Comparison of ENCODE assay signal across 15 cellular contexts in genomic region chr20:62377064-62377461, GRCh38. TPM values are rescaled to one million over a fixed set of nuclear protein-coding genes. Genes with fewer than 3 reads are reported as not detected.
DNase-seq lines count a peak whose midpoint lies in the region; ATAC-seq, FAIRE-seq and TF ChIP-seq lines count a peak whose summit lies in the region.
"Had no signal": no experiment of that assay in that cellular context is flagged by ENCODE, and none has a peak within 500 bp of the region (broad histone marks: within the 10 kb centered on the region; RNA-seq: fewer than 3 reads in every experiment).

No MANE protein-coding gene starts in this region.

- no peaks in the 10 kb centered on the region for H3K79me2 ChIP-seq in HepG2 (ENCODE audit: insufficient read depth, low read length)

- CTCF ChIA-PET in HepG2 (lab: Yijun Ruan, JAX; ENCODE audit: low intra/inter-chr PET ratio, low total read pairs) = interaction anchor here (0.9 to 4.8 kb wide), 3 partner anchors 10 to 75 kb away, joined by 3 to 73 read pairs (median 8); partner anchors contain the start of genes ADRM1 and LAMA5

- peaks cover under 1% of the 10 kb centered on the region; the same call in 1 of the 2 replicates for H4K20me1 ChIP-seq in HepG2 (ENCODE audit: insufficient read depth, low read length)

- in situ Hi-C loops in HepG2 (cut with HindIII; ENCODE audit: extremely low pct_ligation_motif_present, low pct_unique_long_range_greater_than_20kb) = no loop called here

- POLR2A ChIA-PET in HepG2 (lab: Yijun Ruan, JAX) = interaction anchor here (2.8 to 5.4 kb wide), 4 partner anchors 10 to 77 kb away, joined by 17 to 95 read pairs (median 64); partner anchors contain the start of genes ADRM1, LAMA5 and RPS21

- ATAC-seq in HepG2 = no peak
- no peak for ATAC-seq in right lobe of liver
- ATAC-seq in natural killer cell treated with Interleukin-12 subunit alpha and Interleukin-12 subunit beta and Interleukin-15 and Interleukin-18, amount 100 ng/mL, for 72 hours = no peak

- H3K4me1 Mint-ChIP-seq in glutamatergic neuron (ENCODE audit: low read depth, unreplicated experiment) (peaks cover 21% of the 10 kb centered on the region), progenitor cell of endocrine pancreas (ENCODE audit: low read depth) (peaks cover 19% of the 10 kb centered on the region)
- H3K4me1 Mint-ChIP-seq in natural killer cell treated with Interleukin-12 subunit alpha and Interleukin-12 subunit beta and Interleukin-15 and Interleukin-18, amount 100 ng/mL, for 72 hours (ENCODE audit: low read depth in 2 of 2) = peaks cover 4 to 5% of the 10 kb centered on the region in 2 donors

- H3K9me3 ChIP-seq in HepG2 (ENCODE audit: low read length) (no peaks in the 10 kb centered on the region), right lobe of liver (no peaks in the 10 kb centered on the region)

- peak overlapping the region; percentile 35 for H3K4me3 Mint-ChIP-seq in glutamatergic neuron (ENCODE audit: unreplicated experiment)
- H3K4me3 Mint-ChIP-seq in progenitor cell of endocrine pancreas (ENCODE audit: low read depth) = no peak overlapping the region
- no peak overlapping the region for H3K4me3 Mint-ChIP-seq in natural killer cell treated with Interleukin-12 subunit alpha and Interleukin-12 subunit beta and Interleukin-15 and Interleukin-18, amount 100 ng/mL, for 72 hours
- H3K4me3 Mint-ChIP-seq: dendritic cell treated with granulocyte-macrophage colony-stimulating factor and Interleukin-4, amounts not matched to agents 40 ng/mL and 50 ng/mL, for 4 days; IgD-negative memory B cell had no signal

- DNase-seq in HepG2 (ENCODE audit: low spot score) = no peak
- no peak for DNase-seq in right lobe of liver
- DNase-seq in glutamatergic neuron = no peak
- no peak for DNase-seq in progenitor cell of endocrine pancreas (ENCODE audit: low spot score, unreplicated experiment)
- no peak for DNase-seq in dedifferentiated amniotic fluid mesenchymal stem cell (ENCODE audit: extremely low spot score)
- no peak for DNase-seq in natural killer cell treated with Interleukin-12 subunit alpha and Interleukin-12 subunit beta and Interleukin-15 and Interleukin-18, amount 100 ng/mL, for 72 hours (ENCODE audit: low spot score)
- DNase-seq in EL = no peak
- no peak for DNase-seq in A172 (ENCODE audit: low spot score)
- DNase-seq: DMS 273 treated with DMSO at 0.1 percent for 48 hours; NCI-H1417 treated with DMSO at 0.1 percent for 48 hours; stimulated activated CD4-positive, alpha-beta T cell treated with anti-CD3 and anti-CD28 coated beads, Interleukin-4, amount 100 ng/mL, for 4 hours; stimulated activated naive CD4-positive, alpha-beta T cell had no signal

- no peak for FAIRE-seq in HepG2 (lab: Jason Lieb, UNC)

- H3K9me3 Mint-ChIP-seq in glutamatergic neuron (ENCODE audit: unreplicated experiment) (peaks cover 10% of the 10 kb centered on the region), progenitor cell of endocrine pancreas (ENCODE audit: low read depth) (peaks cover 4% of the 10 kb centered on the region)
- peaks cover 4% of the 10 kb centered on the region for H3K9me3 Mint-ChIP-seq in natural killer cell treated with Interleukin-12 subunit alpha and Interleukin-12 subunit beta and Interleukin-15 and Interleukin-18, amount 100 ng/mL, for 72 hours

- no peak for TF ChIP-seq EP300 in HepG2 (IDR thresholded peaks at IDR 0.05; ENCODE audit: low read depth in 2 of 2, low read length in 2 of 2)
- no peak for TF ChIP-seq EP300 in HepG2 (CRISPR knock-in tag; IDR thresholded peaks at IDR 0.05; ENCODE audit: borderline replicate concordance)

- H3K4me2 ChIP-seq in HepG2 (ENCODE audit: low read depth, low read length) = peak overlapping the region; percentile 88; the same call in 1 of the 2 replicates

- intact Hi-C loops in HepG2 (cut with micrococcal nuclease; ENCODE audit: unreplicated experiment) (loop anchor here (5.0 to 10.0 kb wide), 2 partner anchors 140 to 418 kb away; partner anchors contain the start of genes MRGBP and OSBPL2), right lobe of liver (cut with DNase I) (loop anchor here (5.0 kb wide), 2 partner anchors 70 to 75 kb away; partner anchors contain the start of gene ADRM1 (in 1 of the 2))

- H3K36me3 Mint-ChIP-seq in glutamatergic neuron (ENCODE audit: unreplicated experiment) (peaks cover 9% of the 10 kb centered on the region), progenitor cell of endocrine pancreas (ENCODE audit: insufficient read depth) (peaks cover 8% of the 10 kb centered on the region)
- peaks cover 6% of the 10 kb centered on the region for H3K36me3 Mint-ChIP-seq in natural killer cell treated with Interleukin-12 subunit alpha and Interleukin-12 subunit beta and Interleukin-15 and Interleukin-18, amount 100 ng/mL, for 72 hours

- H3K27ac ChIP-seq in HepG2 (ENCODE audit: extremely low read length, insufficient read depth, low read length) = peak overlapping the region; percentile 63
- H3K27ac ChIP-seq in right lobe of liver = no peak overlapping the region

- TF ChIP-seq POLR2A in HepG2 (IDR thresholded peaks at IDR 0.05; ENCODE audit: insufficient read depth in 1 of 2, low read depth in 2 of 2, low read length in 2 of 2) (no peak), right lobe of liver (IDR thresholded peaks at IDR 0.05) (no peak)

- peak overlapping the region; percentile 68; the same call in 1 of the 2 replicates for H3K9ac ChIP-seq in HepG2 (ENCODE audit: insufficient read depth, low read depth, low read length)

- no peak overlapping the region for H2AFZ ChIP-seq in HepG2 (ENCODE audit: low read length)

- peak overlapping the region in 1 of 3 experiments; percentile 71; a peak in 1 of 6 replicates for H3K4me3 ChIP-seq in HepG2 (replicated peaks in 1 of 3; ENCODE audit: insufficient read depth in 1 of 3, low read depth in 2 of 3, low read length in 3 of 3)
- no peak overlapping the region for H3K4me3 ChIP-seq in right lobe of liver

- H3K27me3 ChIP-seq in HepG2 (ENCODE audit: control insufficient read depth in 1 of 2, insufficient read depth in 2 of 2, low read length in 2 of 2) = no peaks in the 10 kb centered on the region
- no peaks in the 10 kb centered on the region for H3K27me3 ChIP-seq in right lobe of liver

- peaks cover 11% of the 10 kb centered on the region for H3K27me3 Mint-ChIP-seq in glutamatergic neuron (ENCODE audit: unreplicated experiment)
- no peaks in the 10 kb centered on the region for H3K27me3 Mint-ChIP-seq in progenitor cell of endocrine pancreas
- peaks cover 8 to 10% of the 10 kb centered on the region in 2 donors for H3K27me3 Mint-ChIP-seq in natural killer cell treated with Interleukin-12 subunit alpha and Interleukin-12 subunit beta and Interleukin-15 and Interleukin-18, amount 100 ng/mL, for 72 hours
- H3K27me3 Mint-ChIP-seq: IgD-negative memory B cell had no signal

- WGBS in HepG2 (ENCODE audit: low lambda C conversion rate) = 85% methylated on average over 15 of the region's 17 CpGs
- 84% methylated on average over 6 of the region's 17 CpGs for WGBS in right lobe of liver (ENCODE audit: insufficient coverage, low coverage, low lambda C conversion rate, missing lambda C conversion rate)

- no TSS peak for BruUV-seq in HepG2 (replicated peaks; lab: Mats Ljungman, UMichigan)

- 0 out of 5 replicates have a peak, but pooled peaks cover 2 to 4% of the 10 kb centered on the region in 2 experiments for H3K36me3 ChIP-seq in HepG2 (replicated peaks in 1 of 2; ENCODE audit: control insufficient read depth in 1 of 2, insufficient read depth in 2 of 2, low read length in 2 of 2)
- no peaks in the 10 kb centered on the region for H3K36me3 ChIP-seq in right lobe of liver

- TF ChIP-seq CTCF in HepG2 (CRISPR knock-in tag; IDR thresholded peaks at IDR 0.05) (no peak), right lobe of liver (IDR thresholded peaks at IDR 0.05) (no peak), glutamatergic neuron (IDR thresholded peaks at IDR 0.05; ENCODE audit: partially characterized antibody, unreplicated experiment) (no peak), progenitor cell of endocrine pancreas (IDR thresholded peaks at IDR 0.05; ENCODE audit: unreplicated experiment) (no peak)

- TF ChIP-seq RAD21 in HepG2 (CRISPR knock-in tag; IDR thresholded peaks at IDR 0.05) = no peak

- H3K4me1 ChIP-seq in HepG2 (ENCODE audit: insufficient read depth, low read length) = peaks cover 54% of the 10 kb centered on the region
- H3K4me1 ChIP-seq in right lobe of liver = peaks cover 0 to 24% (median 5%) of the 10 kb centered on the region in 4 donors

- H3K27ac Mint-ChIP-seq in glutamatergic neuron (ENCODE audit: unreplicated experiment) = peak overlapping the region; percentile 33
- peak overlapping the region; percentile 90 for H3K27ac Mint-ChIP-seq in progenitor cell of endocrine pancreas
- H3K27ac Mint-ChIP-seq in natural killer cell treated with Interleukin-12 subunit alpha and Interleukin-12 subunit beta and Interleukin-15 and Interleukin-18, amount 100 ng/mL, for 72 hours = no peak overlapping the region
- H3K27ac Mint-ChIP-seq: dendritic cell treated with granulocyte-macrophage colony-stimulating factor and Interleukin-4, amounts not matched to agents 40 ng/mL and 50 ng/mL, for 4 days had no signal

RNA-seq across cellular contexts. Expression of gene RPS21, which starts 9.8 kb away (rescaled TPM):
- total RNA-seq in HepG2 (2016; rRNA removed; fragmentation: Illumina TruSeq; extraction: Trizol) (2,584 and 2,647 TPM in 2 replicates), right lobe of liver (100 to 1,000 TPM; 339 to 696 (median 413) TPM), glutamatergic neuron (ENCODE audit: unreplicated experiment) (829 TPM), progenitor cell of endocrine pancreas (1,160 and 1,251 TPM in 2 replicates)
- 3,497 and 3,511 TPM in 2 replicates for total RNA-seq in HepG2 (2016; cell fraction: cytosol; rRNA removed; fragmentation: Illumina TruSeq; extraction: Trizol; ENCODE audit: low read depth)
- 2,606 and 2,768 TPM in 2 replicates for total RNA-seq in HepG2 (2016; cell fraction: insoluble cytoplasmic fraction; rRNA removed; fragmentation: Illumina TruSeq; extraction: Trizol)
- total RNA-seq in HepG2 (2016; cell fraction: membrane; rRNA removed; fragmentation: Illumina TruSeq; extraction: Trizol) = 4,939 and 5,761 TPM in 2 replicates
- 1,156 and 1,166 TPM in 2 replicates for total RNA-seq in HepG2 (2016; cell fraction: nucleus; rRNA removed; fragmentation: Illumina TruSeq; extraction: Trizol)
- polyA plus RNA-seq in HepG2 (2011; rRNA removed) = 9,925 and 11,063 TPM in 2 replicates
- polyA plus RNA-seq in HepG2 (2011; cell fraction: cytosol; rRNA removed) = 11,031 and 15,081 TPM in 2 replicates
- 5,156 and 5,267 TPM in 2 replicates for polyA plus RNA-seq in HepG2 (2011; cell fraction: nucleus; rRNA removed)
- polyA plus RNA-seq in HepG2 (2012) = 6,658 and 8,852 TPM in 2 replicates
- polyA plus RNA-seq in HepG2 (2016; cell fraction: cytosol; fragmentation: Illumina TruSeq; extraction: Trizol; ENCODE audit: low read depth) = 5,362 and 5,590 TPM in 2 replicates
- 3,197 and 3,428 TPM in 2 replicates for polyA plus RNA-seq in HepG2 (2016; cell fraction: insoluble cytoplasmic fraction; fragmentation: Illumina TruSeq; extraction: Trizol; ENCODE audit: low read depth)
- 5,998 and 6,820 TPM in 2 replicates for polyA plus RNA-seq in HepG2 (2016; cell fraction: membrane; fragmentation: Illumina TruSeq; extraction: Trizol; ENCODE audit: low read depth)
- 2,753 and 2,989 TPM in 2 replicates for polyA plus RNA-seq in HepG2 (2016; cell fraction: nucleus; fragmentation: Illumina TruSeq; extraction: Trizol; ENCODE audit: insufficient read depth, low read depth)
- polyA minus RNA-seq in HepG2 (2011; rRNA and poly(A)+ RNA removed; ENCODE audit: low replicate concordance) = 2,340 and 3,999 TPM in 2 replicates
- polyA minus RNA-seq in HepG2 (2011; cell fraction: cytosol; rRNA and poly(A)+ RNA removed) = 1,154 and 1,167 TPM in 2 replicates
- polyA minus RNA-seq in HepG2 (2011; cell fraction: nucleus; rRNA and poly(A)+ RNA removed) = 809 and 896 TPM in 2 replicates
- 1,000 to 10,000 TPM; 1,109 to 1,318 TPM for total RNA-seq in natural killer cell treated with Interleukin-12 subunit alpha and Interleukin-12 subunit beta and Interleukin-15 and Interleukin-18, amount 100 ng/mL, for 72 hours
- 2,286 and 2,536 TPM in 2 replicates for total RNA-seq in A172 (2014; rRNA removed; shearing (Covaris generic))

RNA-seq across cellular contexts. Expression of gene LAMA5, which starts 10.0 kb away (rescaled TPM):
- total RNA-seq in HepG2 (2016; rRNA removed; fragmentation: Illumina TruSeq; extraction: Trizol) = 28.5 and 44.7 TPM in 2 replicates
- total RNA-seq in HepG2 (2016; cell fraction: cytosol; rRNA removed; fragmentation: Illumina TruSeq; extraction: Trizol; ENCODE audit: low read depth) = 32.2 and 40.1 TPM in 2 replicates
- total RNA-seq in HepG2 (2016; cell fraction: insoluble cytoplasmic fraction; rRNA removed; fragmentation: Illumina TruSeq; extraction: Trizol) = 24.0 and 53.5 TPM in 2 replicates
- total RNA-seq in HepG2 (2016; cell fraction: membrane; rRNA removed; fragmentation: Illumina TruSeq; extraction: Trizol) = 23.5 and 24.2 TPM in 2 replicates
- 108 and 131 TPM in 2 replicates for total RNA-seq in HepG2 (2016; cell fraction: nucleus; rRNA removed; fragmentation: Illumina TruSeq; extraction: Trizol)
- 21.0 and 22.7 TPM in 2 replicates for polyA plus RNA-seq in HepG2 (2011; rRNA removed)
- polyA plus RNA-seq in HepG2 (2011; cell fraction: cytosol; rRNA removed) = 9.5 and 17.6 TPM in 2 replicates
- 504 and 754 TPM in 2 replicates for polyA plus RNA-seq in HepG2 (2011; cell fraction: nucleus; rRNA removed)
- polyA plus RNA-seq in HepG2 (2012) = 96.2 and 135 TPM in 2 replicates
- polyA plus RNA-seq in HepG2 (2016; cell fraction: cytosol; fragmentation: Illumina TruSeq; extraction: Trizol; ENCODE audit: low read depth) = 12.5 and 12.7 TPM in 2 replicates
- 34.3 and 49.3 TPM in 2 replicates for polyA plus RNA-seq in HepG2 (2016; cell fraction: insoluble cytoplasmic fraction; fragmentation: Illumina TruSeq; extraction: Trizol; ENCODE audit: low read depth)
- 14.2 and 17.2 TPM in 2 replicates for polyA plus RNA-seq in HepG2 (2016; cell fraction: membrane; fragmentation: Illumina TruSeq; extraction: Trizol; ENCODE audit: low read depth)
- polyA plus RNA-seq in HepG2 (2016; cell fraction: nucleus; fragmentation: Illumina TruSeq; extraction: Trizol; ENCODE audit: insufficient read depth, low read depth) = 598 and 620 TPM in 2 replicates
- polyA minus RNA-seq in HepG2 (2011; rRNA and poly(A)+ RNA removed; ENCODE audit: low replicate concordance) = 26.2 and 35.7 TPM in 2 replicates
- polyA minus RNA-seq in HepG2 (2011; cell fraction: cytosol; rRNA and poly(A)+ RNA removed) = 23.2 and 27.1 TPM in 2 replicates
- 70.0 and 71.2 TPM in 2 replicates for polyA minus RNA-seq in HepG2 (2011; cell fraction: nucleus; rRNA and poly(A)+ RNA removed)
- 10 to 100 TPM; 30.3 to 80.8 (median 47.1) TPM for total RNA-seq in right lobe of liver
- 724 TPM for total RNA-seq in glutamatergic neuron (ENCODE audit: unreplicated experiment)
- 248 and 252 TPM in 2 replicates for total RNA-seq in progenitor cell of endocrine pancreas
- total RNA-seq in natural killer cell treated with Interleukin-12 subunit alpha and Interleukin-12 subunit beta and Interleukin-15 and Interleukin-18, amount 100 ng/mL, for 72 hours = 1 to 10 TPM; 1.5 to 1.9 TPM
- total RNA-seq in A172 (2014; rRNA removed; shearing (Covaris generic)) = 63.8 and 81.2 TPM in 2 replicates

RNA-seq across cellular contexts. Expression of gene CABLES2, which starts 30.0 kb away (rescaled TPM):
- total RNA-seq in HepG2 (2016; rRNA removed; fragmentation: Illumina TruSeq; extraction: Trizol) = 9.7 and 10.2 TPM in 2 replicates
- total RNA-seq in HepG2 (2016; cell fraction: cytosol; rRNA removed; fragmentation: Illumina TruSeq; extraction: Trizol; ENCODE audit: low read depth) = 3.4 and 4.0 TPM in 2 replicates
- total RNA-seq in HepG2 (2016; cell fraction: insoluble cytoplasmic fraction; rRNA removed; fragmentation: Illumina TruSeq; extraction: Trizol) = 9.2 and 9.3 TPM in 2 replicates
- total RNA-seq in HepG2 (2016; cell fraction: membrane; rRNA removed; fragmentation: Illumina TruSeq; extraction: Trizol) = 13.2 and 14.3 TPM in 2 replicates
- 5.6 and 7.3 TPM in 2 replicates for total RNA-seq in HepG2 (2016; cell fraction: nucleus; rRNA removed; fragmentation: Illumina TruSeq; extraction: Trizol)
- polyA plus RNA-seq in HepG2 (2011; rRNA removed) = 5.2 and 5.9 TPM in 2 replicates
- polyA plus RNA-seq in HepG2 (2011; cell fraction: cytosol; rRNA removed) = 4.8 and 5.4 TPM in 2 replicates
- polyA plus RNA-seq in HepG2 (2011; cell fraction: nucleus; rRNA removed) = 6.8 and 7.6 TPM in 2 replicates
- 4.7 and 5.4 TPM in 2 replicates for polyA plus RNA-seq in HepG2 (2012)
- 7.5 and 8.3 TPM in 2 replicates for polyA plus RNA-seq in HepG2 (2016; cell fraction: cytosol; fragmentation: Illumina TruSeq; extraction: Trizol; ENCODE audit: low read depth)
- 20.6 and 26.7 TPM in 2 replicates for polyA plus RNA-seq in HepG2 (2016; cell fraction: insoluble cytoplasmic fraction; fragmentation: Illumina TruSeq; extraction: Trizol; ENCODE audit: low read depth)
- polyA plus RNA-seq in HepG2 (2016; cell fraction: membrane; fragmentation: Illumina TruSeq; extraction: Trizol; ENCODE audit: low read depth) = 20.0 and 22.1 TPM in 2 replicates
- 18.8 and 19.3 TPM in 2 replicates for polyA plus RNA-seq in HepG2 (2016; cell fraction: nucleus; fragmentation: Illumina TruSeq; extraction: Trizol; ENCODE audit: insufficient read depth, low read depth)
- polyA minus RNA-seq in HepG2 (2011; rRNA and poly(A)+ RNA removed; ENCODE audit: low replicate concordance) = 5.3 and 6.3 TPM in 2 replicates
- 4.9 and 6.3 TPM in 2 replicates for polyA minus RNA-seq in HepG2 (2011; cell fraction: cytosol; rRNA and poly(A)+ RNA removed)
- polyA minus RNA-seq in HepG2 (2011; cell fraction: nucleus; rRNA and poly(A)+ RNA removed) = 4.8 and 5.2 TPM in 2 replicates
- 1 to 10 TPM; 1.4 to 2.9 (median 2.5) TPM for total RNA-seq in right lobe of liver
- 25.3 TPM for total RNA-seq in glutamatergic neuron (ENCODE audit: unreplicated experiment)
- total RNA-seq in progenitor cell of endocrine pancreas = 20.4 and 21.7 TPM in 2 replicates
- total RNA-seq in natural killer cell treated with Interleukin-12 subunit alpha and Interleukin-12 subunit beta and Interleukin-15 and Interleukin-18, amount 100 ng/mL, for 72 hours = 1 to 10 TPM; 9.4 to 9.5 TPM
- 10.4 and 12.9 TPM in 2 replicates for total RNA-seq in A172 (2014; rRNA removed; shearing (Covaris generic))

RNA-seq across cellular contexts. Expression of gene RBBP8NL, which starts 50.3 kb away (rescaled TPM):
- 0.46 and 0.86 TPM in 2 replicates for total RNA-seq in HepG2 (2016; rRNA removed; fragmentation: Illumina TruSeq; extraction: Trizol)
- 0.30 and 0.62 TPM in 2 replicates for total RNA-seq in HepG2 (2016; cell fraction: cytosol; rRNA removed; fragmentation: Illumina TruSeq; extraction: Trizol; ENCODE audit: low read depth)
- 0.65 and 0.76 TPM in 2 replicates for total RNA-seq in HepG2 (2016; cell fraction: insoluble cytoplasmic fraction; rRNA removed; fragmentation: Illumina TruSeq; extraction: Trizol)
- 0.52 and 0.65 TPM in 2 replicates for total RNA-seq in HepG2 (2016; cell fraction: membrane; rRNA removed; fragmentation: Illumina TruSeq; extraction: Trizol)
- total RNA-seq in HepG2 (2016; cell fraction: nucleus; rRNA removed; fragmentation: Illumina TruSeq; extraction: Trizol) = 0.78 and 0.81 TPM in 2 replicates
- 0.69 and 0.82 TPM in 2 replicates for polyA plus RNA-seq in HepG2 (2011; rRNA removed)
- polyA plus RNA-seq in HepG2 (2011; cell fraction: cytosol; rRNA removed) = 0.46 and 0.94 TPM in 2 replicates
- polyA plus RNA-seq in HepG2 (2011; cell fraction: nucleus; rRNA removed) = 1.1 and 1.2 TPM in 2 replicates
- polyA plus RNA-seq in HepG2 (2012) = 0.24 and 0.42 TPM in 2 replicates
- polyA plus RNA-seq in HepG2 (2016; cell fraction: cytosol; fragmentation: Illumina TruSeq; extraction: Trizol; ENCODE audit: low read depth) = 0.52 and 0.54 TPM in 2 replicates
- polyA plus RNA-seq in HepG2 (2016; cell fraction: insoluble cytoplasmic fraction; fragmentation: Illumina TruSeq; extraction: Trizol; ENCODE audit: low read depth) = 0.67 and 0.91 TPM in 2 replicates
- 0.51 and 0.60 TPM in 2 replicates for polyA plus RNA-seq in HepG2 (2016; cell fraction: membrane; fragmentation: Illumina TruSeq; extraction: Trizol; ENCODE audit: low read depth)
- 0.97 and 1.1 TPM in 2 replicates for polyA plus RNA-seq in HepG2 (2016; cell fraction: nucleus; fragmentation: Illumina TruSeq; extraction: Trizol; ENCODE audit: insufficient read depth, low read depth)
- 0.40 TPM in 1 of 2 replicates, not detected in the other for polyA minus RNA-seq in HepG2 (2011; rRNA and poly(A)+ RNA removed; ENCODE audit: low replicate concordance)
- 0.40 TPM in 1 of 2 replicates, not detected in the other for polyA minus RNA-seq in HepG2 (2011; cell fraction: cytosol; rRNA and poly(A)+ RNA removed)
- polyA minus RNA-seq in HepG2 (2011; cell fraction: nucleus; rRNA and poly(A)+ RNA removed) = 0.26 and 0.75 TPM in 2 replicates
- total RNA-seq in right lobe of liver = not detected
- total RNA-seq in glutamatergic neuron (ENCODE audit: unreplicated experiment) = not detected
- total RNA-seq in progenitor cell of endocrine pancreas = 14.4 and 17.5 TPM in 2 replicates
- not detected for total RNA-seq in natural killer cell treated with Interleukin-12 subunit alpha and Interleukin-12 subunit beta and Interleukin-15 and Interleukin-18, amount 100 ng/mL, for 72 hours
- not detected in 2 replicates for total RNA-seq in A172 (2014; rRNA removed; shearing (Covaris generic))
- total RNA-seq: T-helper 1 cell treated with Interleukin-12 subunit alpha and Interleukin-12 subunit beta and Interleukin-4 antibody, amounts not matched to agents 30 ng/mL and 1 ng/mL, for 36 hours had no signal
- polyA plus RNA-seq: IgD-negative memory B cell had no signal

Comparison
In these comparisons a context has a peak if more than half of its experiments do, and no peak if none do; other contexts are left out.
1. H3K27ac Mint-ChIP-seq: peak in glutamatergic neuron (single experiment) and progenitor cell of endocrine pancreas (single experiment); none in natural killer cell treated with Interleukin-12 subunit alpha and Interleukin-12 subunit beta and Interleukin-15 and Interleukin-18, amount 100 ng/mL, for 72 hours (0 of 2).
2. RNA of gene LAMA5, which starts 10.0 kb away (total RNA-seq): 724 TPM in glutamatergic neuron (single experiment), 248 to 252 TPM in progenitor cell of endocrine pancreas, 63.8 to 81.2 TPM in A172, 30.3 to 80.8 TPM in right lobe of liver and 23.5 to 131 TPM in HepG2; 1.5 to 1.9 TPM in natural killer cell treated with Interleukin-12 subunit alpha and Interleukin-12 subunit beta and Interleukin-15 and Interleukin-18, amount 100 ng/mL, for 72 hours; every median in the first group is over 4 times any median in the second.